In the genomic region with DNA sequence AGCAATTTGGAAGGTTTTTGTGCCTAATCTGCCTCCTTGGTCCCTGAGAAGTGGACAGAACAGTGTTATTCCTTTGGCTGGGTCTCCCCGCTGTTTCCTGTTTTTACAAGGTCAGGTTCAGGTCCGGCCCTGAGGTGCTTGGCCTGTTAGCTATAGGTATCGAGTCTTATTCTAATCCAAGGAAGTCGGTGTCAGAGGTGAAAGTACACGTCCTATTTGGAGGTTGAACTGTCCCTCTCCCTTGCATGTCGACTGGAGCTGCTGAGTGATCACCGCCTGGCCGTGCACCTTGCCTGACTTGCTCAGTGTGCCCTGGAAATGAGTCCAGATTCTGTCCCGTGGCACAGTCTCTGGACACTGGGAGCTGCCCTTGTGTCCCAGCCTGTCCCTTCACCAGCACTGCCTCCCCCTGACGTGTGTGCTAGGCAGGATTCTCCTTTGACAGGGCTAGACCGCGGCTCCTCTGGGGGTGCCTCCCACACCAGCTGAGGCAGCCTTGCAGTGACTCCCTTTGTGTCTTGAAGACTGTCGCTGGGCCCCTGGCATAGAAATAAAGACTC, we compare ENCODE assay signal across 9 cellular contexts.
A peak's percentile ranks its signal among the peaks of the same experiment; 100 is the strongest.
DNase-seq lines count a peak whose midpoint lies in the region; ATAC-seq and TF ChIP-seq lines count a peak whose summit lies in the region.
"Had no signal": no experiment of that assay in that cellular context is flagged by ENCODE, and none has a peak within 500 bp of the region (broad histone marks: within the 10 kb centered on the region; RNA-seq: fewer than 3 reads in every experiment).

No MANE protein-coding gene starts in this region.

- no peaks in the 10 kb centered on the region for H3K27me3 ChIP-seq in IMR-90 (ENCODE audit: control insufficient read depth, insufficient read depth, low read length)
- no peaks in the 10 kb centered on the region for H3K27me3 ChIP-seq in smooth muscle cell (ENCODE audit: low read depth)

- POLR2A ChIA-PET in IMR-90 (lab: Charles Lee; ENCODE audit: unreplicated experiment) = no interaction called here

- H3K4me3 ChIP-seq in IMR-90 (ENCODE audit: insufficient read depth, low read depth, low read length) (no peak overlapping the region), smooth muscle cell (no peak overlapping the region)

- DNase-seq in IMR-90 = no peak
- no peak for DNase-seq in activated T-helper 2 cell treated with anti-CD3 and anti-CD28 coated beads, Interferon-gamma antibody, Interleukin-2, Interleukin-4, amounts not matched to agents 10 μg/mL and 5 μg/mL and 100 μg/mL, durations not matched to agents 14 hours and 24 hours and 36 hours (ENCODE audit: low spot score)
- DNase-seq in left lobe of liver (ENCODE audit: low spot score) = peak; percentile 93
- no peak for DNase-seq in smooth muscle cell (lab: John Stamatoyannopoulos, UW; ENCODE audit: unreplicated experiment)
- no peak for DNase-seq in NAMALWA (ENCODE audit: low spot score)
- DNase-seq in NCI-H1436 (lab: John Stamatoyannopoulos, UW) = no peak
- DNase-seq in ACHN = no peak
- DNase-seq: cerebellar nuclear complex had no signal

- ATAC-seq in IMR-90 (ENCODE audit: low read depth) = no peak
- ATAC-seq in left lobe of liver = peak; percentile 87
- ATAC-seq in HG03571 (IDR thresholded peaks at IDR 0.05; ENCODE audit: unreplicated experiment) = no peak

- CTCF ChIA-PET in IMR-90 (lab: Yijun Ruan, JAX) = no interaction called here

- H2BK120ac ChIP-seq in IMR-90 (ENCODE audit: low read depth, low read length) = no peak overlapping the region

- TF ChIP-seq CTCF in IMR-90 (conservative IDR thresholded peaks at IDR 0.05; ENCODE audit: low read depth, low read length) (no peak), smooth muscle cell (IDR thresholded peaks at IDR 0.05; ENCODE audit: borderline replicate concordance, insufficient read depth, poor library complexity, severe bottlenecking) (no peak)

- H2BK20ac ChIP-seq in IMR-90 (ENCODE audit: low read depth, low read length) = 0 out of 2 replicates have a peak overlapping the region, but pooled peaks have one; percentile 8

- no peaks in the 10 kb centered on the region for H3K9me3 ChIP-seq in IMR-90 (ENCODE audit: control insufficient read depth, insufficient read depth, low read length)
- no peaks in the 10 kb centered on the region for H3K9me3 ChIP-seq in smooth muscle cell (replicated peaks; ENCODE audit: low read depth)

- no peak overlapping the region for H2AK9ac ChIP-seq in IMR-90 (replicated peaks; ENCODE audit: low read depth, low read length, poor library complexity)

- H3K9ac ChIP-seq in IMR-90 (ENCODE audit: low read depth, low read length) (no peak overlapping the region), smooth muscle cell (ENCODE audit: low read depth) (peak overlapping the region; percentile 2)

- no peaks in the 10 kb centered on the region for H3K9me3 Mint-ChIP-seq in activated T-helper 2 cell treated with anti-CD3 and anti-CD28 coated beads, Interferon-gamma antibody, Interleukin-2, Interleukin-4, amounts not matched to agents 10 μg/mL and 5 μg/mL and 100 μg/mL, durations not matched to agents 14 hours and 24 hours and 36 hours

- intact Hi-C loops in IMR-90 (cut with micrococcal nuclease) = no loop called here
- intact Hi-C loops in activated T-helper 2 cell treated with anti-CD3 and anti-CD28 coated beads, Interferon-gamma antibody, Interleukin-2, Interleukin-4, amounts not matched to agents 10 μg/mL and 5 μg/mL and 100 μg/mL, durations not matched to agents 14 hours and 24 hours and 36 hours (cut with micrococcal nuclease) = no loop called here

- H4K5ac ChIP-seq in IMR-90 (ENCODE audit: low read depth, low read length) = no peak overlapping the region; the same call in 1 of the 2 replicates

- no peak overlapping the region for H3K56ac ChIP-seq in IMR-90 (ENCODE audit: extremely low read depth, insufficient read depth, low read length)

- 65% methylated on average over 5 of the region's 13 CpGs; no CpG with 5 or more reads in 1 of the 2 experiments for WGBS in IMR-90 (ENCODE audit: extremely low coverage in 2 of 2, insufficient read length in 1 of 2), 2 experiments
- 62% methylated on average over 13 of the region's 13 CpGs for WGBS in smooth muscle cell (ENCODE audit: low lambda C conversion rate)

- TF ChIP-seq RAD21 in IMR-90 (IDR thresholded peaks at IDR 0.05; ENCODE audit: low read length) = no peak

- no peak overlapping the region for H2BK15ac ChIP-seq in IMR-90 (ENCODE audit: low read depth, low read length)

- H3K14ac ChIP-seq in IMR-90 (replicated peaks; ENCODE audit: low read depth, low read length) = no peak overlapping the region; the same call in 1 of the 2 replicates

- H3K36me3 ChIP-seq in IMR-90 (ENCODE audit: control insufficient read depth, insufficient read depth, low read length) = peaks cover 19% of the 10 kb centered on the region
- no peaks in the 10 kb centered on the region for H3K36me3 ChIP-seq in smooth muscle cell (ENCODE audit: low read depth)

- no peak overlapping the region for H4K91ac ChIP-seq in IMR-90 (ENCODE audit: insufficient read depth, low read depth, low read length)

- H3K27me3 Mint-ChIP-seq in activated T-helper 2 cell treated with anti-CD3 and anti-CD28 coated beads, Interferon-gamma antibody, Interleukin-2, Interleukin-4, amounts not matched to agents 10 μg/mL and 5 μg/mL and 100 μg/mL, durations not matched to agents 14 hours and 24 hours and 36 hours (ENCODE audit: low read depth) = no peaks in the 10 kb centered on the region

- H4K20me1 ChIP-seq in IMR-90 (ENCODE audit: insufficient read depth, low read length) = peaks cover 63% of the 10 kb centered on the region
- peaks cover 66% of the 10 kb centered on the region for H4K20me1 ChIP-seq in smooth muscle cell (ENCODE audit: low read depth)

- H2BK5ac ChIP-seq in IMR-90 (ENCODE audit: low read depth, low read length, poor library complexity, severe bottlenecking) = no peak overlapping the region

- H3K79me2 ChIP-seq in smooth muscle cell (ENCODE audit: low read depth) = peaks cover 35% of the 10 kb centered on the region

- H2AK5ac ChIP-seq in IMR-90 (ENCODE audit: low read depth, low read length) = peak overlapping the region; percentile 52; the same call in 1 of the 2 replicates

- H3K9me1 ChIP-seq in IMR-90 (ENCODE audit: insufficient read depth, low read length) = peaks cover 30% of the 10 kb centered on the region

- peak overlapping the region; percentile 65 for H3K27ac Mint-ChIP-seq in activated T-helper 2 cell treated with anti-CD3 and anti-CD28 coated beads, Interferon-gamma antibody, Interleukin-2, Interleukin-4, amounts not matched to agents 10 μg/mL and 5 μg/mL and 100 μg/mL, durations not matched to agents 14 hours and 24 hours and 36 hours

- H3K4ac ChIP-seq in IMR-90 (ENCODE audit: low read depth, low read length) = peak overlapping the region; percentile 24

- H3K4me1 ChIP-seq in IMR-90 (ENCODE audit: control insufficient read depth, insufficient read depth, low read length) (peaks cover 27% of the 10 kb centered on the region), smooth muscle cell (ENCODE audit: low read depth) (peaks cover 33% of the 10 kb centered on the region)

- peaks cover 34 to 92% of the 10 kb centered on the region in 2 experiments for H3K79me1 ChIP-seq in IMR-90 (ENCODE audit: low read depth in 1 of 2, low read length in 2 of 2)

- peak overlapping the region; percentile 69; the same call in 1 of the 2 replicates for H3K23ac ChIP-seq in IMR-90 (ENCODE audit: low read depth, low read length)

- H3F3A ChIP-seq in smooth muscle cell (ENCODE audit: low read depth) = peaks cover 2% of the 10 kb centered on the region

- in situ Hi-C loops in IMR-90 (cut with MboI; ENCODE audit: low sequenced_read_pairs) = loop anchor here (25.0 kb wide), 1 partner anchor 621 kb away; no protein-coding TSS in a partner anchor
- in situ Hi-C loops in ACHN (cut with HindIII; ENCODE audit: low pct_ligation_motif_present, low pct_unique_long_range_greater_than_20kb, low sequenced_read_pairs) = no loop called here

- H2AFZ ChIP-seq in IMR-90 (replicated peaks; ENCODE audit: low read length, poor library complexity) (peak overlapping the region; percentile 9), smooth muscle cell (ENCODE audit: low read depth) (no peak overlapping the region)

- no peak overlapping the region; the same call in 1 of the 2 replicates for H3K4me2 ChIP-seq in IMR-90 (ENCODE audit: low read depth, low read length)
- H3K4me2 ChIP-seq in smooth muscle cell = peak overlapping the region; percentile 71

- dilution Hi-C loops in IMR-90 (cut with HindIII; ENCODE audit: low sequenced_read_pairs, unreplicated experiment) = no loop called here

- TF ChIP-seq POLR2A in IMR-90 (IDR thresholded peaks at IDR 0.05; ENCODE audit: low read depth, low read length) = no peak

- H3K27ac ChIP-seq in IMR-90 (ENCODE audit: insufficient read depth, low read length) (no peak overlapping the region), smooth muscle cell (ENCODE audit: low read depth) (peak overlapping the region; percentile 61)

- peaks cover 42% of the 10 kb centered on the region for H3K4me1 Mint-ChIP-seq in activated T-helper 2 cell treated with anti-CD3 and anti-CD28 coated beads, Interferon-gamma antibody, Interleukin-2, Interleukin-4, amounts not matched to agents 10 μg/mL and 5 μg/mL and 100 μg/mL, durations not matched to agents 14 hours and 24 hours and 36 hours (ENCODE audit: low read depth)

- no TSS peak for BruUV-seq in IMR-90 (replicated peaks; lab: Mats Ljungman, UMichigan)

- peak overlapping the region in 1 of 2 experiments; percentile 54; a peak in 1 of 4 replicates for H4K8ac ChIP-seq in IMR-90 (ENCODE audit: low read depth in 2 of 2, low read length in 2 of 2)

- H3K36me3 Mint-ChIP-seq in activated T-helper 2 cell treated with anti-CD3 and anti-CD28 coated beads, Interferon-gamma antibody, Interleukin-2, Interleukin-4, amounts not matched to agents 10 μg/mL and 5 μg/mL and 100 μg/mL, durations not matched to agents 14 hours and 24 hours and 36 hours (ENCODE audit: low read depth) = peaks cover 56% of the 10 kb centered on the region

- no peak overlapping the region for H3K18ac ChIP-seq in IMR-90 (ENCODE audit: low read depth, low read length)

- H3K4me3 Mint-ChIP-seq in activated T-helper 2 cell treated with anti-CD3 and anti-CD28 coated beads, Interferon-gamma antibody, Interleukin-2, Interleukin-4, amounts not matched to agents 10 μg/mL and 5 μg/mL and 100 μg/mL, durations not matched to agents 14 hours and 24 hours and 36 hours (ENCODE audit: low read depth) = no peak overlapping the region

TF ChIP-seq in IMR-90, 13 proteins besides CTCF, POLR2A, EP300 and RAD21 (continues in another document):
- TF ChIP-seq BHLHE40 (IDR thresholded peaks at IDR 0.05; ENCODE audit: low read depth, low read length) (no peak), MAFK (IDR thresholded peaks at IDR 0.05; ENCODE audit: low read depth, low read length) (no peak), FOS (IDR thresholded peaks at IDR 0.05; ENCODE audit: low read depth, low read length) (no peak), RFX5 (IDR thresholded peaks at IDR 0.05; ENCODE audit: low read depth, low read length) (no peak), SMC3 (IDR thresholded peaks at IDR 0.05; ENCODE audit: low read depth, low read length) (no peak), MXI1 (IDR thresholded peaks at IDR 0.05; ENCODE audit: borderline replicate concordance, low read depth, low read length) (no peak), CHD1 (IDR thresholded peaks at IDR 0.05; ENCODE audit: low read depth, low read length) (no peak)
